In the genomic region with DNA sequence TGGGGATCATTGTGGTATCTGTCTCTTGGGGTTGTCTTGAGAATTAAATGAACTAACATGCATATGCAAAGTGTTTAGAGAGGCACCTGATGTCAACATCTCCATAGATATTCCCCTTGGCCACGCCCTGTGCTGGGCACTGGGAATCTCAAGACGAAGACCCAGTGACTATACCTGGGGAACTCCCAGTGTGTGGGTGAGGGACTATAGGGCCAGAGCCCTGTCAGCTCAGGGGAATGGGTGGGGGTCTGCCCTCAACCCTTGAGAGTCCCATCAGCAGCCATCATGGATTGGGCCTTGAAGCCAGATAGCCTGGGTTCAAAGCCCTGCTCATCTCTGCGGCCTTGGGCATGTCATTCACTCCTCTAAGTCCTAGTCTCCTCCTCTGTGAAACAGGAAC, we compare ENCODE assay signal across 27 cellular contexts. TPM values are rescaled to one million over a fixed set of nuclear protein-coding genes. Genes with fewer than 3 reads are reported as not detected.
A peak's percentile ranks its signal among the peaks of the same experiment; 100 is the strongest.
DNase-seq lines count a peak whose midpoint lies in the region; ATAC-seq, FAIRE-seq and TF ChIP-seq lines count a peak whose summit lies in the region.
"Had no signal": no experiment of that assay in that cellular context is flagged by ENCODE, and none has a peak within 500 bp of the region (broad histone marks: within the 10 kb centered on the region; RNA-seq: fewer than 3 reads in every experiment).

No MANE protein-coding gene starts in this region.

- H3K4me1 Mint-ChIP-seq in natural killer cell (no peaks in the 10 kb centered on the region), osteocyte (ENCODE audit: unreplicated experiment) (no peaks in the 10 kb centered on the region)
- no peaks in the 10 kb centered on the region for H3K4me1 Mint-ChIP-seq in natural killer cell treated with Interleukin-12 subunit alpha and Interleukin-12 subunit beta and Interleukin-15 and Interleukin-18, amount 100 ng/mL, for 72 hours (ENCODE audit: low read depth in 2 of 2)

- H3K4me3 Mint-ChIP-seq in natural killer cell (no peak overlapping the region), osteocyte (ENCODE audit: unreplicated experiment) (no peak overlapping the region)
- no peak overlapping the region for H3K4me3 Mint-ChIP-seq in natural killer cell treated with Interleukin-12 subunit alpha and Interleukin-12 subunit beta and Interleukin-15 and Interleukin-18, amount 100 ng/mL, for 72 hours
- H3K4me3 Mint-ChIP-seq: CD4-positive, alpha-beta T cell had no signal

- intact Hi-C loops in natural killer cell (cut with micrococcal nuclease) = no loop called here

- H3K27ac Mint-ChIP-seq in natural killer cell (no peak overlapping the region), osteocyte (ENCODE audit: unreplicated experiment) (no peak overlapping the region)
- H3K27ac Mint-ChIP-seq in natural killer cell treated with Interleukin-12 subunit alpha and Interleukin-12 subunit beta and Interleukin-15 and Interleukin-18, amount 100 ng/mL, for 72 hours = no peak overlapping the region
- H3K27ac Mint-ChIP-seq: CD4-positive, alpha-beta T cell had no signal

- no peak for TF ChIP-seq CTCF in natural killer cell (IDR thresholded peaks at IDR 0.05)
- no peak for TF ChIP-seq CTCF in osteocyte (IDR thresholded peaks at IDR 0.05)

- no peaks in the 10 kb centered on the region for H3K36me3 Mint-ChIP-seq in natural killer cell
- no peaks in the 10 kb centered on the region for H3K36me3 Mint-ChIP-seq in natural killer cell treated with Interleukin-12 subunit alpha and Interleukin-12 subunit beta and Interleukin-15 and Interleukin-18, amount 100 ng/mL, for 72 hours
- H3K36me3 Mint-ChIP-seq in osteocyte (ENCODE audit: unreplicated experiment) = no peaks in the 10 kb centered on the region

- DNase-seq in natural killer cell (peak; percentile 0), ecto neural progenitor cell (ENCODE audit: low spot score) (peak; percentile 34), osteocyte (ENCODE audit: extremely low spot score, unreplicated experiment) (peak; percentile 65), GM12891 (ENCODE audit: insufficient read length, low spot score) (no peak), NCI-H69 (lab: John Stamatoyannopoulos, UW) (no peak)
- no peak for DNase-seq in natural killer cell treated with Interleukin-12 subunit alpha and Interleukin-12 subunit beta and Interleukin-15 and Interleukin-18, amount 100 ng/mL, for 72 hours (ENCODE audit: low spot score)
- DNase-seq: AML-193; CD4-positive, alpha-beta T cell; COR-L47; IMR-90; KG1; MG63; NCI-H1417; NCI-H1694; NCI-H2029 treated with DMSO at 0.1 percent for 48 hours; NCI-H446 treated with DMSO at 0.1 percent for 48 hours; NCI-H526; PC-9; Right ventricle myocardium superior; RPMI8226 had no signal

- peaks cover 13 to 17% of the 10 kb centered on the region in 2 donors for H3K27me3 Mint-ChIP-seq in natural killer cell (ENCODE audit: low read depth in 2 of 2)
- peaks cover 9 to 18% of the 10 kb centered on the region in 2 donors for H3K27me3 Mint-ChIP-seq in natural killer cell treated with Interleukin-12 subunit alpha and Interleukin-12 subunit beta and Interleukin-15 and Interleukin-18, amount 100 ng/mL, for 72 hours
- H3K27me3 Mint-ChIP-seq in osteocyte (ENCODE audit: unreplicated experiment) = peaks cover 12% of the 10 kb centered on the region

- TF ChIP-seq POLR2A in GM12891 (IDR thresholded peaks at IDR 0.05; ENCODE audit: low read depth, low read length) = no peak

- H3K9me3 Mint-ChIP-seq in natural killer cell (no peaks in the 10 kb centered on the region), osteocyte (ENCODE audit: unreplicated experiment) (no peaks in the 10 kb centered on the region)
- no peaks in the 10 kb centered on the region for H3K9me3 Mint-ChIP-seq in natural killer cell treated with Interleukin-12 subunit alpha and Interleukin-12 subunit beta and Interleukin-15 and Interleukin-18, amount 100 ng/mL, for 72 hours
- H3K9me3 Mint-ChIP-seq: CD4-positive, alpha-beta T cell had no signal

- no peak for ATAC-seq in natural killer cell
- ATAC-seq in natural killer cell treated with Interleukin-12 subunit alpha and Interleukin-12 subunit beta and Interleukin-15 and Interleukin-18, amount 100 ng/mL, for 72 hours = no peak
- ATAC-seq in GM18868 (IDR thresholded peaks at IDR 0.05; ENCODE audit: unreplicated experiment) = no peak
- ATAC-seq: HCT116 had no signal

- FAIRE-seq in GM12891 (lab: Jason Lieb, UNC) = no peak
- FAIRE-seq: A204.1, G401.6, H1 had no signal

TF ChIP-seq in GM12891, 5 proteins besides CTCF, POLR2A, EP300 and RAD21:
- no peak for TF ChIP-seq PAX5 (IDR thresholded peaks at IDR 0.05; ENCODE audit: insufficient read depth, low read length, severe bottlenecking)
- no peak for TF ChIP-seq POLR2AphosphoS5 (IDR thresholded peaks at IDR 0.05; ENCODE audit: low read depth, low read length)
- no peak for TF ChIP-seq POU2F2 (IDR thresholded peaks at IDR 0.05; ENCODE audit: low read depth, low read length)
- TF ChIP-seq SPI1 (IDR thresholded peaks at IDR 0.05; ENCODE audit: low read depth, low read length) = no peak

RNA-seq across cellular contexts. Expression of gene LMO1, which starts 21.6 kb away (rescaled TPM):
- total RNA-seq in natural killer cell = not detected
- not detected for total RNA-seq in natural killer cell treated with Interleukin-12 subunit alpha and Interleukin-12 subunit beta and Interleukin-15 and Interleukin-18, amount 100 ng/mL, for 72 hours
- total RNA-seq in osteocyte = not detected in 2 replicates
- polyA plus RNA-seq in GM12891 (2012; ENCODE audit: low read depth, missing spikeins) = not detected
- total RNA-seq: CD4-positive, alpha-beta T cell; H1; IMR-90; PC-9; SK-MEL-5 had no signal
- polyA plus RNA-seq: AG04450, IMR-90 had no signal

Comparison
In these comparisons a context has a peak if more than half of its experiments do, and no peak if none do; other contexts are left out.
1. DNase-seq: peak in natural killer cell (single experiment), ecto neural progenitor cell (single experiment) and osteocyte (single experiment); none in natural killer cell treated with Interleukin-12 subunit alpha and Interleukin-12 subunit beta and Interleukin-15 and Interleukin-18, amount 100 ng/mL, for 72 hours (single experiment), GM12891 (single experiment) and NCI-H69 (single experiment).